In the genomic region with DNA sequence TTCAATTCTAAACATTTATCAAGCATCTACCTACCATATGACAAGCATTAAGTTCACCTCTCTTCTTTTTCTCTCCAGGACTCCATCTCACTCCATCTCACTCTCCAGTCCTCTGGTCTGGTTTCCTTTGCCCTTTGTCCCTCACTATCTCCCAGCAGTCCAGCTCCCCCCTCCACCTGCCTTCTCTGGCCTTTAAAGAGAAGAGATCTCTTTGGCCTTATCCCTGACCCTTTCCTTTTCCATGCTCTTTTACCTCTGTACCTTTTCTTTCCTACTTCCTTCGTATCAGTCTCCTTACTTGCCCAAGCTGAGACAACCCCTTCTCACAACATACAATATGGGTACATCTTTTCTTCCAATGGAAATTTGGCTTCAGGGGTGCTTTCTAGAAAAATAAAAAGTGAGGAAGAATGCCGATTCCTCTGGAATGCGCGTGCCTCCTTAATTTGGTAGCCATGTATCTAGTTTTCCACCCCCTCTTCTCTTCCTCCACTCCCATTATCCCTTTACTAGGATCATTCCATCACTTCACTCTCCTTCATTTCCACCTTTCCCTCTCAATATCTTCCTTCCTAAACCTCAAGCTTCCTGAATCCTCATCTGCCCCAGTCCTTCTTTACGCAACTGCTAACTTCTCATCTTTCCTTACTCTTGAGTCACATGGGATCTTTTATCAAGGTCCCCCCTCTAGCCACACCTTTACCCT, we compare ENCODE assay signal across 8 cellular contexts. TPM values are rescaled to one million over a fixed set of nuclear protein-coding genes. Genes with fewer than 3 reads are reported as not detected.
A peak's percentile ranks its signal among the peaks of the same experiment; 100 is the strongest.
DNase-seq lines count a peak whose midpoint lies in the region; ATAC-seq, FAIRE-seq and TF ChIP-seq lines count a peak whose summit lies in the region.

No MANE protein-coding gene starts in this region.

- H3K4me1 ChIP-seq in hepatocyte (ENCODE audit: insufficient read depth), result peaks cover 13% of the 10 kb centered on the region
- peaks cover 0 to 12% of the 10 kb centered on the region in 2 donors for H3K4me1 ChIP-seq in small intestine (ENCODE audit: control insufficient read depth in 2 of 2, insufficient read depth in 1 of 2, low read depth in 1 of 2, low read length in 1 of 2)

- no peaks in the 10 kb centered on the region for H3K9me3 ChIP-seq in hepatocyte (ENCODE audit: low read depth)
- no peaks in the 10 kb centered on the region for H3K9me3 ChIP-seq in small intestine (ENCODE audit: control insufficient read depth, low read depth)

- peaks cover 13% of the 10 kb centered on the region for H3K36me3 Mint-ChIP-seq in activated T-cell treated with anti-CD3 and anti-CD28 coated beads, Interleukin-2, amount 50 U/mL, for 4 hours (ENCODE audit: insufficient read depth)
- H3K36me3 Mint-ChIP-seq in activated CD8-positive, alpha-beta T cell treated with anti-CD3 and anti-CD28 coated beads for 36 hours (ENCODE audit: low read depth), result peaks cover 23% of the 10 kb centered on the region

- H3K4me1 Mint-ChIP-seq in activated T-cell treated with anti-CD3 and anti-CD28 coated beads, Interleukin-2, amount 50 U/mL, for 4 hours (ENCODE audit: low read depth), result peaks cover 73% of the 10 kb centered on the region
- H3K4me1 Mint-ChIP-seq in activated CD8-positive, alpha-beta T cell treated with anti-CD3 and anti-CD28 coated beads for 36 hours (ENCODE audit: low read depth), result peaks cover 63% of the 10 kb centered on the region

- H4K20me1 ChIP-seq in hepatocyte (ENCODE audit: insufficient read depth, poor library complexity, severe bottlenecking), result no peaks in the 10 kb centered on the region

- H2AFZ ChIP-seq in hepatocyte, result peak overlapping the region; percentile 24

- intact Hi-C loops in activated CD8-positive, alpha-beta T cell treated with anti-CD3 and anti-CD28 coated beads for 36 hours (cut with micrococcal nuclease), result no loop called here

- peak overlapping the region; percentile 92 for H3K4me3 Mint-ChIP-seq in activated T-cell treated with anti-CD3 and anti-CD28 coated beads, Interleukin-2, amount 50 U/mL, for 4 hours
- H3K4me3 Mint-ChIP-seq in activated CD8-positive, alpha-beta T cell treated with anti-CD3 and anti-CD28 coated beads for 36 hours, result peak overlapping the region; percentile 94

- CTCF ChIA-PET in activated CD8-positive, alpha-beta T cell treated with anti-CD3 and anti-CD28 coated beads for 36 hours (lab: Charles Lee), result interaction anchor here (0.8 to 1.0 kb wide), 4 partner anchors 19 to 58 kb away, joined by 3 read pairs; no protein-coding TSS in a partner anchor

- H3K27ac ChIP-seq in hepatocyte (peak overlapping the region; percentile 94), small intestine (ENCODE audit: low read depth in 1 of 2, low read length in 1 of 2) (peak overlapping the region; percentile 92 to 95)

- H3K4me2 ChIP-seq in hepatocyte, result peak overlapping the region; percentile 71

- no peak for DNase-seq in activated T-cell treated with anti-CD3 and anti-CD28 coated beads, Interleukin-2, amount 50 U/mL, for 4 hours
- DNase-seq in activated T-cell treated with anti-CD3 and anti-CD28 coated beads, Interleukin-2, amount 50 U/mL, for 48 hours, result no peak
- no peak for DNase-seq in activated CD8-positive, alpha-beta T cell treated with anti-CD3 and anti-CD28 coated beads for 36 hours
- DNase-seq in hepatocyte (ENCODE audit: low spot score) (no peak), small intestine (peak; percentile 65), HUDEP-2 (lab: John Stamatoyannopoulos, UW; ENCODE audit: unreplicated experiment in 76 of 76) (no peak), HK-2 (ENCODE audit: unreplicated experiment) (no peak)

- H3K27me3 ChIP-seq in hepatocyte, result no peaks in the 10 kb centered on the region
- H3K27me3 ChIP-seq in small intestine (ENCODE audit: control insufficient read depth in 2 of 2, insufficient read depth in 2 of 2, low read length in 2 of 2), result no peaks in the 10 kb centered on the region

- ATAC-seq in activated T-cell treated with anti-CD3 and anti-CD28 coated beads, Interleukin-2, amount 50 U/mL, for 4 hours, result no peak
- ATAC-seq in activated CD8-positive, alpha-beta T cell treated with anti-CD3 and anti-CD28 coated beads for 36 hours, result no peak
- no peak for ATAC-seq in GM18867 (IDR thresholded peaks at IDR 0.05; ENCODE audit: unreplicated experiment)

- POLR2A ChIA-PET in activated CD8-positive, alpha-beta T cell treated with anti-CD3 and anti-CD28 coated beads for 36 hours (lab: Charles Lee), result interaction anchor here (1.0 to 6.5 kb wide), 4 partner anchors 9 to 85 kb away, joined by 3 to 72 read pairs (median 8); a partner anchor contains a TSS

- no peaks in the 10 kb centered on the region for H3K27me3 Mint-ChIP-seq in activated T-cell treated with anti-CD3 and anti-CD28 coated beads, Interleukin-2, amount 50 U/mL, for 4 hours (ENCODE audit: low read depth)
- no peaks in the 10 kb centered on the region for H3K27me3 Mint-ChIP-seq in activated CD8-positive, alpha-beta T cell treated with anti-CD3 and anti-CD28 coated beads for 36 hours

- H3K4me3 ChIP-seq in hepatocyte (peak overlapping the region; percentile 6), small intestine (ENCODE audit: low read depth in 1 of 2, low read length in 2 of 2) (peak overlapping the region in 1 of 2 donors; percentile 42)

- H3K36me3 ChIP-seq in hepatocyte (replicated peaks; ENCODE audit: insufficient read depth, low read depth) (no peaks in the 10 kb centered on the region), small intestine (ENCODE audit: control insufficient read depth in 2 of 2, insufficient read depth in 2 of 2, low read length in 2 of 2) (peaks cover 0 to 6% of the 10 kb centered on the region in 2 donors)

- peak overlapping the region; percentile 96 for H3K27ac Mint-ChIP-seq in activated CD8-positive, alpha-beta T cell treated with anti-CD3 and anti-CD28 coated beads for 36 hours

- TF ChIP-seq CTCF in activated CD8-positive, alpha-beta T cell treated with anti-CD3 and anti-CD28 coated beads for 36 hours (IDR thresholded peaks at IDR 0.05), result no peak
- TF ChIP-seq CTCF in hepatocyte (IDR thresholded peaks at IDR 0.05; ENCODE audit: poor library complexity), result no peak

- H3K9me3 Mint-ChIP-seq in activated T-cell treated with anti-CD3 and anti-CD28 coated beads, Interleukin-2, amount 50 U/mL, for 4 hours, result no peaks in the 10 kb centered on the region
- no peaks in the 10 kb centered on the region for H3K9me3 Mint-ChIP-seq in activated CD8-positive, alpha-beta T cell treated with anti-CD3 and anti-CD28 coated beads for 36 hours

- H3K9me2 ChIP-seq in hepatocyte (replicated peaks; ENCODE audit: insufficient read depth), result no peaks in the 10 kb centered on the region

- H3K79me2 ChIP-seq in hepatocyte, result peaks cover 55% of the 10 kb centered on the region

- FAIRE-seq in small intestine (lab: Jason Lieb, UNC), result no peak

- 20% methylated on average over 5 of the region's 5 CpGs for WGBS in hepatocyte (ENCODE audit: low lambda C conversion rate, missing lambda C conversion rate)
- WGBS in small intestine, 3 donors, result 10 to 25% (median 10%) methylated on average over 5 of the region's 5 CpGs

RNA-seq across cellular contexts. Expression of a gene that starts 0.7 kb away (rescaled TPM):
- 10 to 100 TPM; 27.3 to 28.2 (median 28.1) TPM for total RNA-seq in activated T-cell treated with anti-CD3 and anti-CD28 coated beads, Interleukin-2, amount 50 U/mL, for 4 hours
- 10 to 100 TPM; 24.6 to 28.7 TPM for total RNA-seq in activated CD8-positive, alpha-beta T cell treated with anti-CD3 and anti-CD28 coated beads for 36 hours
- 59.9 and 62.8 TPM in 2 replicates for total RNA-seq in hepatocyte
- 67.6 and 71.4 TPM in 2 replicates for polyA plus RNA-seq in hepatocyte
- 10 to 100 TPM; 41.9 to 68.4 (median 58.1) TPM for polyA plus RNA-seq in small intestine

RNA-seq across cellular contexts. Expression of a gene that starts 1.6 kb away (rescaled TPM):
- 10 to 100 TPM; 40.1 to 49.6 (median 47.1) TPM for total RNA-seq in activated T-cell treated with anti-CD3 and anti-CD28 coated beads, Interleukin-2, amount 50 U/mL, for 4 hours
- total RNA-seq in activated CD8-positive, alpha-beta T cell treated with anti-CD3 and anti-CD28 coated beads for 36 hours, result 10 to 100 TPM; 55.4 to 57.9 TPM
- total RNA-seq in hepatocyte, result 133 and 135 TPM in 2 replicates
- polyA plus RNA-seq in hepatocyte (169 and 170 TPM in 2 replicates), small intestine (100 to 1,000 TPM; 114 to 232 (median 209) TPM)

RNA-seq across cellular contexts. Expression of a gene that starts 7.4 kb away (rescaled TPM):
- total RNA-seq in activated T-cell treated with anti-CD3 and anti-CD28 coated beads, Interleukin-2, amount 50 U/mL, for 4 hours, result 10 to 100 TPM in 2 of 3 donors, 1 to 10 TPM in 1; 8.9 to 14.7 (median 13.0) TPM
- total RNA-seq in activated CD8-positive, alpha-beta T cell treated with anti-CD3 and anti-CD28 coated beads for 36 hours, result 10 to 100 TPM; 15.5 to 16.4 TPM
- total RNA-seq in hepatocyte, result 4.5 and 5.9 TPM in 2 replicates
- polyA plus RNA-seq in hepatocyte (3.4 and 21.2 TPM in 2 replicates), small intestine (10 to 100 TPM in 1 of 3 donors, 1 to 10 TPM in 2; 3.0 to 12.1 (median 6.4) TPM)

RNA-seq across cellular contexts. Expression of a gene that starts 12.2 kb away (rescaled TPM):
- 1 to 10 TPM; 6.4 to 9.6 (median 9.1) TPM for total RNA-seq in activated T-cell treated with anti-CD3 and anti-CD28 coated beads, Interleukin-2, amount 50 U/mL, for 4 hours
- total RNA-seq in activated CD8-positive, alpha-beta T cell treated with anti-CD3 and anti-CD28 coated beads for 36 hours, result 10 to 100 TPM; 13.3 to 14.0 TPM
- total RNA-seq in hepatocyte, result 1.8 and 4.5 TPM in 2 replicates
- polyA plus RNA-seq in hepatocyte (12.2 and 19.5 TPM in 2 replicates), small intestine (10 to 100 TPM in 2 of 3 donors, 1 to 10 TPM in 1; 7.8 to 14.1 (median 11.6) TPM)

RNA-seq across cellular contexts. Expression of a gene that starts 13.4 kb away (rescaled TPM):
- 10 to 100 TPM; 62.2 to 68.2 (median 64.0) TPM for total RNA-seq in activated T-cell treated with anti-CD3 and anti-CD28 coated beads, Interleukin-2, amount 50 U/mL, for 4 hours
- 10 to 100 TPM; 59.6 to 64.2 TPM for total RNA-seq in activated CD8-positive, alpha-beta T cell treated with anti-CD3 and anti-CD28 coated beads for 36 hours
- total RNA-seq in hepatocyte, result 63.8 and 77.5 TPM in 2 replicates
- polyA plus RNA-seq in hepatocyte (20.5 and 21.6 TPM in 2 replicates), small intestine (10 to 100 TPM; 17.6 to 39.5 (median 20.4) TPM)
